In genomic region chrX:119693032-119693995, GRCh38 we compare ENCODE assay signal across 8 cellular contexts. TPM values are rescaled to one million over a fixed set of nuclear protein-coding genes. Genes with fewer than 3 reads are reported as not detected.
DNase-seq lines count a peak whose midpoint lies in the region; ATAC-seq lines count a peak whose summit lies in the region.

TSS of gene SEPTIN6 (minus strand) at chrX:119693168. CDS start at chrX:119693105, 63 bp downstream.

- H3K36me3 Mint-ChIP-seq in effector memory CD8-positive, alpha-beta T cell (ENCODE audit: insufficient read depth): peaks cover 6% of the 10 kb centered on the region

- peaks cover 7 to 12% of the 10 kb centered on the region in 2 donors for H3K4me1 Mint-ChIP-seq in effector memory CD8-positive, alpha-beta T cell (ENCODE audit: low read depth in 2 of 2)

- no peaks in the 10 kb centered on the region for H3K36me3 ChIP-seq in BLaER1
- no peaks in the 10 kb centered on the region for H3K36me3 ChIP-seq in mesodermal cell (ENCODE audit: control insufficient read depth, insufficient read depth, low read length)

- peak within 1 kb of the TSS; percentile 87 to 94 for H3K27ac Mint-ChIP-seq in effector memory CD8-positive, alpha-beta T cell

- H3K9ac ChIP-seq in BLaER1: peak within 1 kb of the TSS; percentile 81

- H3K27ac ChIP-seq in BLaER1 (peak within 1 kb of the TSS; percentile 83), mesodermal cell (ENCODE audit: low read depth, low read length, severe bottlenecking) (no peak within 1 kb of the TSS)

- H4K20me1 ChIP-seq in BLaER1: peaks cover 16% of the 10 kb centered on the region; the same call in 1 of the 2 replicates

- H3K9me3 Mint-ChIP-seq in effector memory CD8-positive, alpha-beta T cell: no peaks in the 10 kb centered on the region

- DNase-seq in NK-92 (lab: John Stamatoyannopoulos, UW; ENCODE audit: unreplicated experiment): peak; percentile 24
- DNase-seq in activated CD8-positive, alpha-beta memory T cell treated with anti-CD3 and anti-CD28 coated beads for 24 hours: peak; percentile 94
- peak; percentile 77 to 80 (median 79) for DNase-seq in effector memory CD8-positive, alpha-beta T cell
- peak; percentile 65 to 79 for DNase-seq in stimulated activated CD8-positive, alpha-beta memory T cell treated with anti-CD3 and anti-CD28 coated beads, Interleukin-2, amount 100 ng/mL, for 48 hours (ENCODE audit: low read depth in 2 of 2)

- ATAC-seq in GM19035 (IDR thresholded peaks at IDR 0.05; ENCODE audit: unreplicated experiment): peak; percentile 73
- peak; percentile 63 for ATAC-seq in HG03342 (IDR thresholded peaks at IDR 0.05; ENCODE audit: unreplicated experiment)
- ATAC-seq in effector memory CD8-positive, alpha-beta T cell (replicated peaks): peak; percentile 74

- H3K4me2 ChIP-seq in BLaER1: peak within 1 kb of the TSS; percentile 85

- H3K4me1 ChIP-seq in BLaER1 (peaks cover 56% of the 10 kb centered on the region), mesodermal cell (ENCODE audit: control insufficient read depth, insufficient read depth, low read length, poor library complexity, severe bottlenecking) (no peaks in the 10 kb centered on the region)

- H3K4me3 Mint-ChIP-seq in effector memory CD8-positive, alpha-beta T cell: peak within 1 kb of the TSS; percentile 94 to 96

- 0 to 4% methylated on average over 3 to 11 of the region's 59 CpGs for WGBS in mesodermal cell (ENCODE audit: insufficient coverage in 2 of 2), 2 experiments

- no peaks in the 10 kb centered on the region for H3K9me3 ChIP-seq in BLaER1
- H3K9me3 ChIP-seq in mesodermal cell (ENCODE audit: control insufficient read depth, low read length): no peaks in the 10 kb centered on the region

- peak within 1 kb of the TSS; percentile 75 for H3K4me3 ChIP-seq in BLaER1
- peak within 1 kb of the TSS; percentile 59 for H3K4me3 ChIP-seq in mesodermal cell (ENCODE audit: extremely low read depth, insufficient read depth, low read length, poor library complexity, severe bottlenecking)

- H3K27me3 Mint-ChIP-seq in effector memory CD8-positive, alpha-beta T cell: no peaks in the 10 kb centered on the region

- no peaks in the 10 kb centered on the region for H3K27me3 ChIP-seq in BLaER1

RNA-seq across cellular contexts. Expression of gene SEPTIN6, which starts in this region (rescaled TPM):
- polyA plus RNA-seq in mesodermal cell (2013, experiment 1 of 2): 118 TPM
- 105 TPM for polyA plus RNA-seq in mesodermal cell (2013, experiment 2 of 2)

Comparison
In these comparisons a context has a peak if more than half of its experiments do, and no peak if none do; other contexts are left out.
1. DNase-seq: peak in every context shown above with its lines; median percentile 94 in activated CD8-positive, alpha-beta memory T cell treated with anti-CD3 and anti-CD28 coated beads for 24 hours; 79 in effector memory CD8-positive, alpha-beta T cell; 72 in stimulated activated CD8-positive, alpha-beta memory T cell treated with anti-CD3 and anti-CD28 coated beads, Interleukin-2, amount 100 ng/mL, for 48 hours; 24 in NK-92.